10 cellular contexts compared by ENCODE assay signal in genomic region chr13:95457294-95457693, GRCh38.
A peak's percentile ranks its signal among the peaks of the same experiment; 100 is the strongest.
DNase-seq lines count a peak whose midpoint lies in the region; ATAC-seq, FAIRE-seq and TF ChIP-seq lines count a peak whose summit lies in the region.
"Had no signal": no experiment of that assay in that cellular context is flagged by ENCODE, and none has a peak within 500 bp of the region (broad histone marks: within the 10 kb centered on the region; RNA-seq: fewer than 3 reads in every experiment).

No MANE protein-coding gene starts in this region.

- no peak for FAIRE-seq in GM12892 (lab: Jason Lieb, UNC)

- no peak for TF ChIP-seq CTCF in activated CD8-positive, alpha-beta T cell treated with anti-CD3 and anti-CD28 coated beads for 36 hours (IDR thresholded peaks at IDR 0.05)
- no peak for TF ChIP-seq CTCF in osteocyte (IDR thresholded peaks at IDR 0.05)

- CTCF ChIA-PET in activated CD8-positive, alpha-beta T cell treated with anti-CD3 and anti-CD28 coated beads for 36 hours (lab: Charles Lee) = interaction anchor here (1.8 kb wide), 1 partner anchor 268 kb away, joined by 5 read pairs; no protein-coding TSS in a partner anchor

- POLR2A ChIA-PET in activated CD8-positive, alpha-beta T cell treated with anti-CD3 and anti-CD28 coated beads for 36 hours (lab: Charles Lee) = no interaction called here

- peaks cover 1% of the 10 kb centered on the region for H3K36me3 Mint-ChIP-seq in activated CD8-positive, alpha-beta T cell treated with anti-CD3 and anti-CD28 coated beads for 36 hours (ENCODE audit: low read depth)
- no peaks in the 10 kb centered on the region for H3K36me3 Mint-ChIP-seq in osteocyte (ENCODE audit: unreplicated experiment)

- DNase-seq in GM12892 (ENCODE audit: insufficient read length) = peak; percentile 33
- DNase-seq in activated CD8-positive, alpha-beta T cell treated with anti-CD3 and anti-CD28 coated beads for 36 hours = peak; percentile 47
- no peak for DNase-seq in D341Med (ENCODE audit: low spot score)
- DNase-seq in osteocyte (ENCODE audit: extremely low spot score, unreplicated experiment) = no peak
- DNase-seq in putamen (ENCODE audit: low spot score) = no peak
- no peak for DNase-seq in SK-N-DZ (ENCODE audit: low spot score)
- DNase-seq: EL, ovary had no signal

- no peaks in the 10 kb centered on the region for H3K27me3 Mint-ChIP-seq in activated CD8-positive, alpha-beta T cell treated with anti-CD3 and anti-CD28 coated beads for 36 hours
- H3K27me3 Mint-ChIP-seq in osteocyte (ENCODE audit: unreplicated experiment) = peaks cover 21% of the 10 kb centered on the region

- intact Hi-C loops in activated CD8-positive, alpha-beta T cell treated with anti-CD3 and anti-CD28 coated beads for 36 hours (cut with micrococcal nuclease) = no loop called here

- no peak for TF ChIP-seq POLR2A in GM12892 (IDR thresholded peaks at IDR 0.05; ENCODE audit: low read depth, low read length)

- peaks cover 19% of the 10 kb centered on the region for H3K4me1 Mint-ChIP-seq in activated CD8-positive, alpha-beta T cell treated with anti-CD3 and anti-CD28 coated beads for 36 hours (ENCODE audit: low read depth)
- no peaks in the 10 kb centered on the region for H3K4me1 Mint-ChIP-seq in osteocyte (ENCODE audit: unreplicated experiment)

- H3K9me3 Mint-ChIP-seq in activated CD8-positive, alpha-beta T cell treated with anti-CD3 and anti-CD28 coated beads for 36 hours = peaks cover 17% of the 10 kb centered on the region
- peaks cover 5% of the 10 kb centered on the region for H3K9me3 Mint-ChIP-seq in osteocyte (ENCODE audit: unreplicated experiment)

- ATAC-seq in GM19351 (IDR thresholded peaks at IDR 0.05; ENCODE audit: unreplicated experiment) = peak; percentile 97
- peak; percentile 98 for ATAC-seq in HG02970 (IDR thresholded peaks at IDR 0.05; ENCODE audit: low FRiP score, unreplicated experiment)
- ATAC-seq in activated CD8-positive, alpha-beta T cell treated with anti-CD3 and anti-CD28 coated beads for 36 hours = peak; percentile 96

- H3K4me3 Mint-ChIP-seq in activated CD8-positive, alpha-beta T cell treated with anti-CD3 and anti-CD28 coated beads for 36 hours = no peak overlapping the region
- no peak overlapping the region for H3K4me3 Mint-ChIP-seq in osteocyte (ENCODE audit: unreplicated experiment)

- H3K27ac Mint-ChIP-seq in activated CD8-positive, alpha-beta T cell treated with anti-CD3 and anti-CD28 coated beads for 36 hours = no peak overlapping the region
- H3K27ac Mint-ChIP-seq in osteocyte (ENCODE audit: unreplicated experiment) = no peak overlapping the region

Comparison
In these comparisons a context has a peak if more than half of its experiments do, and no peak if none do; other contexts are left out.
1. DNase-seq: peak in GM12892 (single experiment) and activated CD8-positive, alpha-beta T cell treated with anti-CD3 and anti-CD28 coated beads for 36 hours (single experiment); none in D341Med (single experiment), osteocyte (single experiment), putamen (single experiment) and SK-N-DZ (single experiment).
2. Peak in every context shown above with its lines, with median percentiles within 50 percentile points of each other: ATAC-seq.